8 cellular contexts compared by ENCODE assay signal in genomic region chr1:156126043-156126700, GRCh38. TPM values are rescaled to one million over a fixed set of nuclear protein-coding genes. Genes with fewer than 3 reads are reported as not detected.
DNase-seq lines count a peak whose midpoint lies in the region; ATAC-seq and TF ChIP-seq lines count a peak whose summit lies in the region.

No MANE protein-coding gene starts in this region.

- 24 to 31% methylated on average over 11 of the region's 11 CpGs for WGBS in sigmoid colon, 2 donors

- H3K36me3 Mint-ChIP-seq in activated naive CD8-positive, alpha-beta T cell treated with anti-CD3 and anti-CD28 coated beads, Interleukin-2, amount 50 U/mL, for 24 hours (ENCODE audit: low read depth), result peaks cover 20% of the 10 kb centered on the region

- H3K4me1 ChIP-seq in RWPE2 (ENCODE audit: insufficient read depth, poor library complexity, severe bottlenecking) (peaks cover 87% of the 10 kb centered on the region), sigmoid colon (peaks cover 4 to 100% (median 99%) of the 10 kb centered on the region in 4 donors)

- H3K27me3 ChIP-seq in RWPE2 (ENCODE audit: insufficient read depth, poor library complexity, severe bottlenecking) (no peaks in the 10 kb centered on the region), sigmoid colon (no peaks in the 10 kb centered on the region)

- peak in 2 of 4 donors; percentile 11 to 33 for TF ChIP-seq EP300 in sigmoid colon (IDR thresholded peaks at IDR 0.05)

- TF ChIP-seq POLR2A in sigmoid colon (IDR thresholded peaks at IDR 0.05), result no peak

- no peaks in the 10 kb centered on the region for H3K9me3 Mint-ChIP-seq in activated naive CD8-positive, alpha-beta T cell treated with anti-CD3 and anti-CD28 coated beads, Interleukin-2, amount 50 U/mL, for 24 hours

- H3K27me3 Mint-ChIP-seq in activated naive CD8-positive, alpha-beta T cell treated with anti-CD3 and anti-CD28 coated beads, Interleukin-2, amount 50 U/mL, for 24 hours, result peaks cover 5% of the 10 kb centered on the region

- peak; percentile 34 for ATAC-seq in HG03378 (IDR thresholded peaks at IDR 0.05; ENCODE audit: unreplicated experiment)
- peak; percentile 62 for ATAC-seq in RWPE2 (ENCODE audit: low read depth)
- peak; percentile 44 for ATAC-seq in activated naive CD8-positive, alpha-beta T cell treated with anti-CD3 and anti-CD28 coated beads, Interleukin-2, amount 50 U/mL, for 24 hours
- peak; percentile 59 to 68 for ATAC-seq in left cardiac atrium
- no peak for ATAC-seq in GM19351 (IDR thresholded peaks at IDR 0.05; ENCODE audit: unreplicated experiment)

- peak overlapping the region; percentile 92 for H3K27ac Mint-ChIP-seq in activated naive CD8-positive, alpha-beta T cell treated with anti-CD3 and anti-CD28 coated beads, Interleukin-2, amount 50 U/mL, for 24 hours

- H3K4me3 Mint-ChIP-seq in activated naive CD8-positive, alpha-beta T cell treated with anti-CD3 and anti-CD28 coated beads, Interleukin-2, amount 50 U/mL, for 24 hours, result peak overlapping the region; percentile 67

- H3K4me3 ChIP-seq in RWPE2 (ENCODE audit: severe bottlenecking) (peak overlapping the region; percentile 3), sigmoid colon (peak overlapping the region in 2 of 4 donors; percentile 15 to 31)

- peak; percentile 97 for DNase-seq in RWPE2 (ENCODE audit: low spot score)
- DNase-seq in activated naive CD8-positive, alpha-beta T cell treated with anti-CD3 and anti-CD28 coated beads, Interleukin-2, amount 50 U/mL, for 24 hours, result peak; percentile 74
- peak; percentile 95 for DNase-seq in left cardiac atrium
- peak; percentile 96 for DNase-seq in sigmoid colon
- no peak for DNase-seq in D341Med (ENCODE audit: low spot score)

- TF ChIP-seq CTCF in GM12872 (IDR thresholded peaks at IDR 0.05; ENCODE audit: insufficient read depth, low read depth, low read length) (peak; percentile 63; the same call in 2 of the 3 replicates), RWPE2 (IDR thresholded peaks at IDR 0.05; ENCODE audit: poor library complexity, severe bottlenecking) (peak; percentile 58), sigmoid colon (IDR thresholded peaks at IDR 0.05) (peak in 3 of 4 experiments; percentile 25 to 48 (median 36))

- peak overlapping the region; percentile 99 for H3K27ac ChIP-seq in RWPE2 (ENCODE audit: poor library complexity, severe bottlenecking)
- H3K27ac ChIP-seq in sigmoid colon, result peak overlapping the region; percentile 95 to 100 (median 98)

- intact Hi-C loops in left cardiac atrium (cut with DNase I) (no loop called here), sigmoid colon (cut with DNase I) (no loop called here)

- no peaks in the 10 kb centered on the region for H3K9me3 ChIP-seq in RWPE2 (ENCODE audit: severe bottlenecking)
- no peaks in the 10 kb centered on the region for H3K9me3 ChIP-seq in sigmoid colon

- peaks cover 82% of the 10 kb centered on the region for H3K4me1 Mint-ChIP-seq in activated naive CD8-positive, alpha-beta T cell treated with anti-CD3 and anti-CD28 coated beads, Interleukin-2, amount 50 U/mL, for 24 hours

- H3K36me3 ChIP-seq in RWPE2 (ENCODE audit: low read depth) (peaks cover 59% of the 10 kb centered on the region), sigmoid colon (peaks cover 7 to 9% (median 8%) of the 10 kb centered on the region in 4 donors)

RNA-seq across cellular contexts. Expression of gene LMNA, which starts 11.7 kb away (rescaled TPM):
- total RNA-seq in left cardiac atrium, result 100 to 1,000 TPM; 264 to 384 TPM
- 100 to 1,000 TPM; 129 to 241 (median 196) TPM for total RNA-seq in sigmoid colon
- 100 to 1,000 TPM; 108 to 229 (median 142) TPM for polyA plus RNA-seq in sigmoid colon

RNA-seq across cellular contexts. Expression of gene SEMA4A, which starts 27.2 kb away (rescaled TPM):
- total RNA-seq in left cardiac atrium (1 to 10 TPM; 2.7 to 3.8 TPM), sigmoid colon (1 to 10 TPM; 1.6 to 2.9 (median 1.8) TPM)
- 1 to 10 TPM; 1.4 to 6.3 (median 1.8) TPM for polyA plus RNA-seq in sigmoid colon

RNA-seq across cellular contexts. Expression of gene MEX3A, which starts 43.9 kb away (rescaled TPM):
- total RNA-seq in left cardiac atrium (under 1 TPM; 0.15 to 0.42 TPM), sigmoid colon (under 1 TPM; 0.27 to 0.36 (median 0.30) TPM)
- polyA plus RNA-seq in sigmoid colon, result 1 to 10 TPM in 1 of 3 donors, under 1 TPM in 2; 0.23 to 1.5 (median 0.60) TPM
